ENCODE assay signal across 1 cellular context in the genomic region with DNA sequence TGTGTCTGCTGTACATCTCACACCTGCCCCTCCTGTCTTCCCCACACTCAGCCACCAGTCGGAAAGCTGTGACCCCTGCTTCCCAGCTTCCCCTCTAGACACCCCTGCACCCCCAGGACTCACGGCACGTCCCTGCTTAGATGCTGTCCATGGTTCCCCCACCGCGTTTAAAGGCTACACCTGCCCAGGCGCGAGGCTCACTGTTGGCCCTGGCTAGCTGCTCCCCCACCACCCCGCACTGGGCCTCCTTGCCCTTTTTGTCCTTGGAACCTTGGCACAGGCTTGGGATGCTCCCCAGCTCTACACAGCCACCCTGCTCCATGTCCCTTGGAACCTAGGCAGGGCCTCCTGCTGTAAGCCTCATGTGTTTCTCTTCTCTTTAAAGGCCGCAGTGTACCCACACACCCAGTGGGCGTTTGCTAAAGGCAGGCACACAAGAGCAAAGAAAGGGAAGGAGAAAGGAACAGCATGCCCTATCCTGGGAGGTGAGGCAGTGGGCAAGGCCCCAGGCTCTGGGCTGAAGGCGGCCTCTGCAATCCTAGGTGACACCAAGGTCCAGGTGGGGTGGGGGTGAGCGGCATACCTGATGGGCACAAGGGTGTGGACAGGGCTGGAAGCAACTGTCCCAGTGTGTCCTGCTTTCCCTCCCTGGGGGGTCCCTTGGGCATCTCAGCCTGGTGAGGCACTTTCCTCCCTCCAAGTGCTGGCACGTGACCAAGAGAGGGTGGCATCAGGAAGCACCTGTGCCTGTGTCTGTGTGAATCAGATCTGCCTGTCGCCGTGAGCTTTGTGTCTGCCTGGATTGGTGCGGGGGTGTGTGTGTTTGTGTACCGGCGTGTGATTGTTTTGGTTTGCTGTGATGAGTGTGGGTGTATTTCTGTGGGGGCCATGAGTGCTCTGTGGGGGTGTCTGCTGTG.
TF ChIP-seq lines count a peak whose summit lies in the region.

No MANE protein-coding gene starts in this region.

TF ChIP-seq in HCT116, 20 proteins besides CTCF, POLR2A, EP300 and RAD21:
- no peak for TF ChIP-seq POLR2AphosphoS5 (IDR thresholded peaks at IDR 0.05; ENCODE audit: low read depth, low read length)
- no peak for TF ChIP-seq MAX (IDR thresholded peaks at IDR 0.05)
- TF ChIP-seq SIN3A (IDR thresholded peaks at IDR 0.05; ENCODE audit: low read depth), result no peak
- no peak for TF ChIP-seq JUND (IDR thresholded peaks at IDR 0.05)
- no peak for TF ChIP-seq FOSL1 (IDR thresholded peaks at IDR 0.05; ENCODE audit: low read depth)
- TF ChIP-seq EZH2 (IDR thresholded peaks at IDR 0.05), result no peak
- TF ChIP-seq SP1 (IDR thresholded peaks at IDR 0.05; ENCODE audit: low read depth), result no peak
- no peak for TF ChIP-seq YY1 (IDR thresholded peaks at IDR 0.05; ENCODE audit: extremely low read depth, insufficient replicate concordance, low read depth, low read length)
- no peak for TF ChIP-seq ELF1 (IDR thresholded peaks at IDR 0.05; ENCODE audit: borderline replicate concordance, low read depth)
- TF ChIP-seq SRF (IDR thresholded peaks at IDR 0.05; ENCODE audit: low read depth), result no peak
- TF ChIP-seq, protein P1, sequence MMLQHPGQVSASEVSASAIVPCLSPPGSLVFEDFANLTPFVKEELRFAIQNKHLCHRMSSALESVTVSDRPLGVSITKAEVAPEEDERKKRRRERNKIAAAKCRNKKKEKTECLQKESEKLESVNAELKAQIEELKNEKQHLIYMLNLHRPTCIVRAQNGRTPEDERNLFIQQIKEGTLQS (IDR thresholded peaks at IDR 0.05), result no peak
- TF ChIP-seq, protein P2, sequence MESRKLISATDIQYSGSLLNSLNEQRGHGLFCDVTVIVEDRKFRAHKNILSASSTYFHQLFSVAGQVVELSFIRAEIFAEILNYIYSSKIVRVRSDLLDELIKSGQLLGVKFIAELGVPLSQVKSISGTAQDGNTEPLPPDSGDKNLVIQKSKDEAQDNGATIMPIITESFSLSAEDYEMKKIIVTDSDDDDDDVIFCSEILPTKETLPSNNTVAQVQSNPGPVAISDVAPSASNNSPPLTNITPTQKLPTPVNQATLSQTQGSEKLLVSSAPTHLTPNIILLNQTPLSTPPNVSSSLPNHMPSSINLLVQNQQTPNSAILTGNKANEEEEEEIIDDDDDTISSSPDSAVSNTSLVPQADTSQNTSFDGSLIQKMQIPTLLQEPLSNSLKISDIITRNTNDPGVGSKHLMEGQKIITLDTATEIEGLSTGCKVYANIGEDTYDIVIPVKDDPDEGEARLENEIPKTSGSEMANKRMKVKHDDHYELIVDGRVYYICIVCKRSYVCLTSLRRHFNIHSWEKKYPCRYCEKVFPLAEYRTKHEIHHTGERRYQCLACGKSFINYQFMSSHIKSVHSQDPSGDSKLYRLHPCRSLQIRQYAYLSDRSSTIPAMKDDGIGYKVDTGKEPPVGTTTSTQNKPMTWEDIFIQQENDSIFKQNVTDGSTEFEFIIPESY (IDR thresholded peaks at IDR 0.05; ENCODE audit: extremely low read depth, insufficient replicate concordance, low read length), result no peak
- no peak for TF ChIP-seq TCF7L2 (IDR thresholded peaks at IDR 0.05; ENCODE audit: borderline replicate concordance, extremely low read depth, insufficient read depth, insufficient read length)
- TF ChIP-seq EZH2phosphoT487 (IDR thresholded peaks at IDR 0.05; ENCODE audit: borderline replicate concordance), result no peak
- no peak for TF ChIP-seq CEBPB (IDR thresholded peaks at IDR 0.05; ENCODE audit: low read depth)
TF ChIP-seq in HCT116: peak in this region for 0.
